12 cellular contexts compared by ENCODE assay signal in the genomic region with DNA sequence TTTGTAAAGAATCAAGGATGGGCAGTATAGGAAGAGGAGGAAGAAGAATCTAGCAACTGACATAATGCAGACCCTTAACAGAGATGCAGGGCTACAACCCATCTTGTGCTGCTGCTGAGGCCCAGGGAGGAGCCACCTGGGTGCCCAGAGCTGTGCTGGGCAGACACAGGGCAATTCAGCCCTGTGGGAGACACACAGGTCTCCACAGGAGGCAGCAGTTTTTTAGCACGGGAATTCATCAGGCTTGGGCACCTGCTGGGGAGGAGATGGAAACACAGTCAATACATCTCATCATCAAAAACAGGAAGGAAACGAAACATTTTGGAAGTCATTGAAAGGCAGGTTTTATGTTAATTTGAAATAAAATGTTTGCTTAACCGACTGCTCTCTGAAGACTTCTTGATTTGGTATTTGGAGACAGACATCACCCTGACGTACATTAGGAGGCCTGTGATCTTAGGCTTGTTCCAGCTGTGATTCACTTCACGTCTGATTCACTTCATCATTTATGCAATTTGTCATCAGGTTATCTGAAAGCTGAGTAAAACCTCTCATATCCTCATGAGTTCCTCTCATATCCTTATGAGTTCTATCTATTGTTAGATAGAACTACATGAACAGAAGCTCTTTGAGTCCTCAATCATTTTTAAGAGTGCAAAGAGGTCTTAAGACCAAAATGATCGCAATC.
DNase-seq lines count a peak whose midpoint lies in the region; ATAC-seq and TF ChIP-seq lines count a peak whose summit lies in the region.
"Had no signal": no experiment of that assay in that cellular context is flagged by ENCODE, and none has a peak within 500 bp of the region (broad histone marks: within the 10 kb centered on the region; RNA-seq: fewer than 3 reads in every experiment).

No MANE protein-coding gene starts in this region.

- in situ Hi-C loops in gastrocnemius medialis (cut with MboI; ENCODE audit: low sequenced_read_pairs in 4 of 4), result no loop called here

- peak; percentile 76 to 81 for ATAC-seq in activated T-cell treated with anti-CD3 and anti-CD28 coated beads, Interleukin-2, amount 50 U/mL, for 4 hours
- ATAC-seq in effector memory CD8-positive, alpha-beta T cell (replicated peaks), result peak; percentile 6
- ATAC-seq in gastrocnemius medialis (no peak), GM18511 (IDR thresholded peaks at IDR 0.05; ENCODE audit: unreplicated experiment) (no peak)

- TF ChIP-seq CTCF in progenitor cell of endocrine pancreas (IDR thresholded peaks at IDR 0.05; ENCODE audit: unreplicated experiment) (peak; percentile 20), testis (IDR thresholded peaks at IDR 0.05) (no peak), gastrocnemius medialis (IDR thresholded peaks at IDR 0.05 in 4 of 5, conservative IDR thresholded peaks at IDR 0.05 in 1 of 5) (no peak)

- DNase-seq in activated T-cell treated with anti-CD3 and anti-CD28 coated beads, Interleukin-2, amount 50 U/mL, for 4 hours, result no peak
- DNase-seq in activated T-cell treated with anti-CD3 and anti-CD28 coated beads for 4 hours (no peak), LHCN-M2 (ENCODE audit: low read depth) (peak; percentile 57), progenitor cell of endocrine pancreas (ENCODE audit: low spot score, unreplicated experiment) (no peak), testis (no peak), gastrocnemius medialis (no peak)
- no peak for DNase-seq in effector memory CD8-positive, alpha-beta T cell
- DNase-seq: NCI-H1417 treated with DMSO at 0.1 percent for 48 hours, occipital lobe, tibial artery had no signal

- H3K36me3 ChIP-seq in testis (ENCODE audit: low read depth, missing control alignments) (no peaks in the 10 kb centered on the region), gastrocnemius medialis (no peaks in the 10 kb centered on the region)
- H3K36me3 ChIP-seq: tibial artery had no signal

- WGBS in testis, 2 donors, result 50 to 72% methylated on average over 6 of the region's 6 CpGs

- H3K4me3 ChIP-seq in testis (no peak overlapping the region), gastrocnemius medialis (no peak overlapping the region)
- H3K4me3 ChIP-seq: tibial artery had no signal

- H3K4me1 ChIP-seq in testis, result no peaks in the 10 kb centered on the region
- H3K4me1 ChIP-seq in gastrocnemius medialis, result no peaks in the 10 kb centered on the region

- H3K4me1 Mint-ChIP-seq in activated T-cell treated with anti-CD3 and anti-CD28 coated beads, Interleukin-2, amount 50 U/mL, for 4 hours (ENCODE audit: low read depth), result peaks cover 14% of the 10 kb centered on the region
- peaks cover 2 to 4% of the 10 kb centered on the region in 2 donors for H3K4me1 Mint-ChIP-seq in effector memory CD8-positive, alpha-beta T cell (ENCODE audit: low read depth in 2 of 2)
- H3K4me1 Mint-ChIP-seq in progenitor cell of endocrine pancreas (ENCODE audit: low read depth), result peaks cover 2% of the 10 kb centered on the region

- H3K27me3 ChIP-seq in testis (no peaks in the 10 kb centered on the region), gastrocnemius medialis (no peaks in the 10 kb centered on the region)
- H3K27me3 ChIP-seq: tibial artery had no signal

- no peak overlapping the region for H3K4me3 Mint-ChIP-seq in activated T-cell treated with anti-CD3 and anti-CD28 coated beads, Interleukin-2, amount 50 U/mL, for 4 hours
- H3K4me3 Mint-ChIP-seq in effector memory CD8-positive, alpha-beta T cell, result peak overlapping the region; percentile 59 to 72
- H3K4me3 Mint-ChIP-seq in progenitor cell of endocrine pancreas (ENCODE audit: low read depth), result no peak overlapping the region

- H3K9me3 Mint-ChIP-seq in activated T-cell treated with anti-CD3 and anti-CD28 coated beads, Interleukin-2, amount 50 U/mL, for 4 hours, result no peaks in the 10 kb centered on the region
- H3K9me3 Mint-ChIP-seq in effector memory CD8-positive, alpha-beta T cell, result no peaks in the 10 kb centered on the region
- no peaks in the 10 kb centered on the region for H3K9me3 Mint-ChIP-seq in progenitor cell of endocrine pancreas (ENCODE audit: low read depth)
- H3K9me3 Mint-ChIP-seq: activated naive CD8-positive, alpha-beta T cell treated with anti-CD3 and anti-CD28 coated beads, Interleukin-2, amount 10 ng/mL, durations not matched to agents 7 days and 5 days had no signal

- H3K27ac Mint-ChIP-seq in effector memory CD8-positive, alpha-beta T cell, result no peak overlapping the region
- no peak overlapping the region for H3K27ac Mint-ChIP-seq in progenitor cell of endocrine pancreas
- H3K27ac Mint-ChIP-seq: activated naive CD8-positive, alpha-beta T cell treated with anti-CD3 and anti-CD28 coated beads, Interleukin-2, amount 10 ng/mL, durations not matched to agents 7 days and 5 days had no signal

- intact Hi-C loops in testis (cut with DNase I; ENCODE audit: low total_unique reads), result no loop called here
- intact Hi-C loops in gastrocnemius medialis (cut with DNase I; ENCODE audit: low total_unique reads), result no loop called here

- TF ChIP-seq POLR2A in testis (IDR thresholded peaks at IDR 0.05) (no peak), gastrocnemius medialis (IDR thresholded peaks at IDR 0.05) (no peak)

- no peaks in the 10 kb centered on the region for H3K36me3 Mint-ChIP-seq in activated T-cell treated with anti-CD3 and anti-CD28 coated beads, Interleukin-2, amount 50 U/mL, for 4 hours (ENCODE audit: insufficient read depth)
- H3K36me3 Mint-ChIP-seq in effector memory CD8-positive, alpha-beta T cell (ENCODE audit: insufficient read depth), result peaks cover 2% of the 10 kb centered on the region
- no peaks in the 10 kb centered on the region for H3K36me3 Mint-ChIP-seq in progenitor cell of endocrine pancreas (ENCODE audit: insufficient read depth)
- H3K36me3 Mint-ChIP-seq: activated naive CD8-positive, alpha-beta T cell treated with anti-CD3 and anti-CD28 coated beads, Interleukin-2, amount 10 ng/mL, durations not matched to agents 7 days and 5 days had no signal

- peaks cover 2% of the 10 kb centered on the region for H3K27me3 Mint-ChIP-seq in activated T-cell treated with anti-CD3 and anti-CD28 coated beads, Interleukin-2, amount 50 U/mL, for 4 hours (ENCODE audit: low read depth)
- no peaks in the 10 kb centered on the region for H3K27me3 Mint-ChIP-seq in effector memory CD8-positive, alpha-beta T cell
- H3K27me3 Mint-ChIP-seq in progenitor cell of endocrine pancreas, result peaks cover 8% of the 10 kb centered on the region

- H3K9me3 ChIP-seq in testis (no peaks in the 10 kb centered on the region), gastrocnemius medialis (no peaks in the 10 kb centered on the region)
- H3K9me3 ChIP-seq: tibial artery had no signal

- H3K27ac ChIP-seq in testis (no peak overlapping the region), gastrocnemius medialis (no peak overlapping the region)
- H3K27ac ChIP-seq: tibial artery had no signal

Comparison
In these comparisons a context has a peak if more than half of its experiments do, and no peak if none do; other contexts are left out.
1. ATAC-seq: peak in activated T-cell treated with anti-CD3 and anti-CD28 coated beads, Interleukin-2, amount 50 U/mL, for 4 hours (2 of 2) and effector memory CD8-positive, alpha-beta T cell (single experiment); none in gastrocnemius medialis (0 of 2) and GM18511 (single experiment).
2. H3K4me3 Mint-ChIP-seq: peak in effector memory CD8-positive, alpha-beta T cell (2 of 2); none in activated T-cell treated with anti-CD3 and anti-CD28 coated beads, Interleukin-2, amount 50 U/mL, for 4 hours (single experiment) and progenitor cell of endocrine pancreas (single experiment).